9 cellular contexts compared by ENCODE assay signal in the genomic region with DNA sequence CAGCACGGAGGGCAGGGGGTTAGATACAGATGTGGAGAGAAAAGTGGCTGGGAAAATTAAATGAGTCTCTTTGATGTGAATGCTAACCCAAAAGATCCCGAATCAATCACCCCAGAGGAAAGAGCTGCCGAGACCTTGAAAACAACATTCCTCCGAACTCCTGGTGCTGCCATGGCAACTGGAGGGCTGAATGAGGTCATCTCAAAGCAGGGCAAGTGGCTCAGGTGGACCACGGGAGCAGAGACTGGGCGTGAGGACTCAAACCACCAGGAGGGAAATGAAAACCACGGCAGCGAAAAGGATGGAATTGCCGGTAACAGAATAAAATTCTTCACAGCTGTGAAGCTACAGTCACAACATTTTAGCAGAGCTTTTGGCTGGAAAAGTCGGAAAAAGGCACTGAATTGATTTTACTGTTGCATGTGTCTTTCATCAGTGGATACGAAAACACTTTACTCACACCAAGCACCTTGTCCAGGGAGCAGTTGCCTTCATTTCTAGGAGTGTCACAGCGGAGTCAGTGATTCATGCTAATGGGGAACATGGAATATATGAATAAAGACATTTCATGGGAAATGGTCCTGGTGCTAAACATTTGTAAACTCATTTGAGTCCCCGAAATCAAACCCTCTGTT. TPM values are rescaled to one million over a fixed set of nuclear protein-coding genes. Genes with fewer than 3 reads are reported as not detected.
DNase-seq lines count a peak whose midpoint lies in the region; ATAC-seq, FAIRE-seq and TF ChIP-seq lines count a peak whose summit lies in the region.
"Had no signal": no experiment of that assay in that cellular context is flagged by ENCODE, and none has a peak within 500 bp of the region (broad histone marks: within the 10 kb centered on the region; RNA-seq: fewer than 3 reads in every experiment).

No MANE protein-coding gene starts in this region.

- H3K27me3 ChIP-seq in adipocyte (replicated peaks; ENCODE audit: control insufficient read depth, insufficient read depth, low read length) = no peaks in the 10 kb centered on the region

- peaks cover 5% of the 10 kb centered on the region for H3K9me3 ChIP-seq in adipocyte (ENCODE audit: control insufficient read depth, low read length)

- no peaks in the 10 kb centered on the region for H3K36me3 ChIP-seq in adipocyte (ENCODE audit: control insufficient read depth, insufficient read depth, low read length, severe bottlenecking)

- peaks cover 8% of the 10 kb centered on the region for H3K27me3 Mint-ChIP-seq in activated naive CD4-positive, alpha-beta T cell treated with anti-CD3 and anti-CD28 coated beads for 36 hours (ENCODE audit: low read depth)

- CTCF ChIA-PET in activated naive CD4-positive, alpha-beta T cell treated with anti-CD3 and anti-CD28 coated beads for 36 hours (lab: Charles Lee) = no interaction called here

- DNase-seq in H54 (ENCODE audit: insufficient read length, low spot score) = peak; percentile 68
- peak; percentile 67 for DNase-seq in adipocyte (ENCODE audit: low read depth)
- peak; percentile 66 for DNase-seq in glomerular visceral epithelial cell (ENCODE audit: extremely low spot score)
- DNase-seq in retina = peak; percentile 71
- no peak for DNase-seq in NOMO-1 (lab: John Stamatoyannopoulos, UW; ENCODE audit: unreplicated experiment in 2 of 2)
- DNase-seq in activated naive CD4-positive, alpha-beta T cell treated with anti-CD3 and anti-CD28 coated beads for 36 hours = no peak
- DNase-seq: activated CD4-positive, alpha-beta memory T cell treated with anti-CD3 and anti-CD28 coated beads, Interleukin-2, amount 10 ng/mL, durations not matched to agents 7 days and 5 days had no signal

- H3K36me3 Mint-ChIP-seq in activated naive CD4-positive, alpha-beta T cell treated with anti-CD3 and anti-CD28 coated beads for 36 hours (ENCODE audit: low read depth) = no peaks in the 10 kb centered on the region

- no peak overlapping the region for H3K27ac Mint-ChIP-seq in activated naive CD4-positive, alpha-beta T cell treated with anti-CD3 and anti-CD28 coated beads for 36 hours
- H3K27ac Mint-ChIP-seq: activated CD4-positive, alpha-beta memory T cell treated with anti-CD3 and anti-CD28 coated beads, Interleukin-2, amount 10 ng/mL, durations not matched to agents 7 days and 5 days had no signal

- FAIRE-seq in H54 (lab: Jason Lieb, UNC) = no peak

- intact Hi-C loops in activated naive CD4-positive, alpha-beta T cell treated with anti-CD3 and anti-CD28 coated beads for 36 hours (cut with micrococcal nuclease) = no loop called here

- ATAC-seq in HG02870 (IDR thresholded peaks at IDR 0.05; ENCODE audit: unreplicated experiment) = no peak
- ATAC-seq in GM18870 (IDR thresholded peaks at IDR 0.05; ENCODE audit: unreplicated experiment) = no peak

- no peak overlapping the region for H3K9ac ChIP-seq in adipocyte (ENCODE audit: low read length)

- peak overlapping the region; percentile 48 for H3K4me3 ChIP-seq in adipocyte (ENCODE audit: low read length)

- no peak for TF ChIP-seq POLR2A in H54 (IDR thresholded peaks at IDR 0.05; ENCODE audit: low read depth, low read length)

- no peak overlapping the region for H3K4me3 Mint-ChIP-seq in activated naive CD4-positive, alpha-beta T cell treated with anti-CD3 and anti-CD28 coated beads for 36 hours
- H3K4me3 Mint-ChIP-seq: activated CD4-positive, alpha-beta memory T cell treated with anti-CD3 and anti-CD28 coated beads, Interleukin-2, amount 10 ng/mL, durations not matched to agents 7 days and 5 days had no signal

- H3K9me3 Mint-ChIP-seq in activated naive CD4-positive, alpha-beta T cell treated with anti-CD3 and anti-CD28 coated beads for 36 hours = peaks cover 5% of the 10 kb centered on the region
- H3K9me3 Mint-ChIP-seq: activated CD4-positive, alpha-beta memory T cell treated with anti-CD3 and anti-CD28 coated beads, Interleukin-2, amount 10 ng/mL, durations not matched to agents 7 days and 5 days had no signal

- H3K4me1 ChIP-seq in adipocyte (ENCODE audit: control insufficient read depth, insufficient read depth, low read length) = peaks cover 5% of the 10 kb centered on the region

- no peaks in the 10 kb centered on the region for H3K4me1 Mint-ChIP-seq in activated naive CD4-positive, alpha-beta T cell treated with anti-CD3 and anti-CD28 coated beads for 36 hours (ENCODE audit: low read depth)
- H3K4me1 Mint-ChIP-seq: activated CD4-positive, alpha-beta memory T cell treated with anti-CD3 and anti-CD28 coated beads, Interleukin-2, amount 10 ng/mL, durations not matched to agents 7 days and 5 days had no signal

RNA-seq across cellular contexts. Expression of a gene that starts 23.3 kb away (rescaled TPM):
- total RNA-seq in activated naive CD4-positive, alpha-beta T cell treated with anti-CD3 and anti-CD28 coated beads for 36 hours = not detected
- total RNA-seq: activated CD4-positive, alpha-beta memory T cell treated with anti-CD3 and anti-CD28 coated beads, Interleukin-2, amount 10 ng/mL, durations not matched to agents 7 days and 5 days had no signal

Comparison
In these comparisons a context has a peak if more than half of its experiments do, and no peak if none do; other contexts are left out.
1. DNase-seq: peak in H54 (single experiment), adipocyte (single experiment), glomerular visceral epithelial cell (single experiment) and retina (single experiment); none in NOMO-1 (0 of 2) and activated naive CD4-positive, alpha-beta T cell treated with anti-CD3 and anti-CD28 coated beads for 36 hours (single experiment).